Comparison of ENCODE assay signal across 26 cellular contexts in genomic region chr12:90826031-90826430, GRCh38.
"Had no signal": no experiment of that assay in that cellular context is flagged by ENCODE, and none has a peak within 500 bp of the region (broad histone marks: within the 10 kb centered on the region; RNA-seq: fewer than 3 reads in every experiment).

No MANE protein-coding gene starts in this region.

- DNase-seq: activated CD4-positive, alpha-beta memory T cell treated with anti-CD3 and anti-CD28 coated beads, Interleukin-2, amount 10 ng/mL, durations not matched to agents 7 days and 5 days; activated CD4-positive, alpha-beta T cell treated with anti-CD3 and anti-CD28 coated beads, Interleukin-2, amount 10 ng/mL, durations not matched to agents 24 days and 14 days; activated effector memory CD4-positive, alpha-beta T cell treated with Interleukin-2 at 50 U/mL for 16 hours; activated naive CD4-positive, alpha-beta T cell treated with anti-CD3 and anti-CD28 coated beads for 36 hours; activated naive CD8-positive, alpha-beta T cell treated with anti-CD3 and anti-CD28 coated beads, Interleukin-2, amount 10 ng/mL, durations not matched to agents 7 days and 5 days; activated T-cell treated with anti-CD3 and anti-CD28 coated beads, Interleukin-2, amount 50 U/mL, for 72 hours; amniotic stem cell; cerebellar nuclear complex; foreskin melanocyte; hippocampal formation; mesendoderm; mucosa of descending colon; naive thymus-derived CD4-positive, alpha-beta T cell; pancreas; psoas muscle; right lobe of liver; small intestine; stimulated activated CD4-positive, alpha-beta T cell treated with anti-CD3 and anti-CD28 coated beads, Interleukin-15, amount 100 ng/mL, for 24 hours; stomach had no signal

- H3K4me1 Mint-ChIP-seq: activated CD4-positive, alpha-beta memory T cell treated with anti-CD3 and anti-CD28 coated beads, Interleukin-2, amount 10 ng/mL, durations not matched to agents 7 days and 5 days; activated CD4-positive, alpha-beta T cell treated with anti-CD3 and anti-CD28 coated beads, Interleukin-2, amount 10 ng/mL, durations not matched to agents 24 days and 14 days; activated naive CD8-positive, alpha-beta T cell treated with anti-CD3 and anti-CD28 coated beads, Interleukin-2, amount 10 ng/mL, durations not matched to agents 7 days and 5 days; naive thymus-derived CD4-positive, alpha-beta T cell; stimulated activated memory B cell treated with anti-CD40 and anti-IgM and Interleukin-4, amounts not matched to agents 10 μg/mL and 1 μg/mL and 100 μg/mL, for 72 hours had no signal

- H3K27ac Mint-ChIP-seq: activated CD4-positive, alpha-beta memory T cell treated with anti-CD3 and anti-CD28 coated beads, Interleukin-2, amount 10 ng/mL, durations not matched to agents 7 days and 5 days; activated CD4-positive, alpha-beta T cell treated with anti-CD3 and anti-CD28 coated beads, Interleukin-2, amount 10 ng/mL, durations not matched to agents 24 days and 14 days; activated naive CD4-positive, alpha-beta T cell treated with anti-CD3 and anti-CD28 coated beads for 36 hours; activated naive CD8-positive, alpha-beta T cell treated with anti-CD3 and anti-CD28 coated beads, Interleukin-2, amount 10 ng/mL, durations not matched to agents 7 days and 5 days; activated T-cell treated with anti-CD3 and anti-CD28 coated beads, Interleukin-2, amount 50 U/mL, for 72 hours; naive thymus-derived CD4-positive, alpha-beta T cell; stimulated activated memory B cell treated with anti-CD40 and anti-IgM and Interleukin-4, amounts not matched to agents 10 μg/mL and 1 μg/mL and 100 μg/mL, for 72 hours had no signal

- H3K27ac ChIP-seq: coronary artery, neutrophil, pancreas, psoas muscle, right lobe of liver, stomach, suprapubic skin, tibial nerve, VCaP had no signal

- H3K4me3 ChIP-seq: coronary artery, mucosa of descending colon, pancreas, psoas muscle, right lobe of liver, stomach, suprapubic skin, tibial nerve had no signal

- H3K9me3 ChIP-seq: mucosa of descending colon, neutrophil, pancreas, psoas muscle, right lobe of liver, stomach, suprapubic skin, tibial nerve had no signal

- H3K36me3 ChIP-seq: neutrophil, pancreas, right lobe of liver, stomach, suprapubic skin, tibial nerve had no signal

- H3K36me3 Mint-ChIP-seq: activated naive CD8-positive, alpha-beta T cell treated with anti-CD3 and anti-CD28 coated beads, Interleukin-2, amount 10 ng/mL, durations not matched to agents 7 days and 5 days; naive thymus-derived CD4-positive, alpha-beta T cell; stimulated activated memory B cell treated with anti-CD40 and anti-IgM and Interleukin-4, amounts not matched to agents 10 μg/mL and 1 μg/mL and 100 μg/mL, for 72 hours had no signal

- H3K4me1 ChIP-seq: pancreas, psoas muscle, stomach, suprapubic skin, tibial nerve had no signal

- H3K27me3 Mint-ChIP-seq: activated CD4-positive, alpha-beta memory T cell treated with anti-CD3 and anti-CD28 coated beads, Interleukin-2, amount 10 ng/mL, durations not matched to agents 7 days and 5 days; activated CD4-positive, alpha-beta T cell treated with anti-CD3 and anti-CD28 coated beads, Interleukin-2, amount 10 ng/mL, durations not matched to agents 24 days and 14 days; activated naive CD8-positive, alpha-beta T cell treated with anti-CD3 and anti-CD28 coated beads, Interleukin-2, amount 10 ng/mL, durations not matched to agents 7 days and 5 days; naive thymus-derived CD4-positive, alpha-beta T cell; stimulated activated memory B cell treated with anti-CD40 and anti-IgM and Interleukin-4, amounts not matched to agents 10 μg/mL and 1 μg/mL and 100 μg/mL, for 72 hours had no signal

- H3K4me3 Mint-ChIP-seq: activated CD4-positive, alpha-beta memory T cell treated with anti-CD3 and anti-CD28 coated beads, Interleukin-2, amount 10 ng/mL, durations not matched to agents 7 days and 5 days; activated CD4-positive, alpha-beta T cell treated with anti-CD3 and anti-CD28 coated beads, Interleukin-2, amount 10 ng/mL, durations not matched to agents 24 days and 14 days; activated naive CD4-positive, alpha-beta T cell treated with anti-CD3 and anti-CD28 coated beads for 36 hours; activated naive CD8-positive, alpha-beta T cell treated with anti-CD3 and anti-CD28 coated beads, Interleukin-2, amount 10 ng/mL, durations not matched to agents 7 days and 5 days; activated T-cell treated with anti-CD3 and anti-CD28 coated beads, Interleukin-2, amount 50 U/mL, for 72 hours; naive thymus-derived CD4-positive, alpha-beta T cell; stimulated activated memory B cell treated with anti-CD40 and anti-IgM and Interleukin-4, amounts not matched to agents 10 μg/mL and 1 μg/mL and 100 μg/mL, for 72 hours had no signal

- ATAC-seq: activated CD4-positive, CD25-positive, alpha-beta regulatory T cell treated with anti-CD3 and anti-CD28 coated beads, Interleukin-2, amount 50 U/mL, for 24 hours; activated T-cell treated with anti-CD3 and anti-CD28 coated beads, Interleukin-2, amount 50 U/mL, for 72 hours; mucosa of descending colon; naive thymus-derived CD4-positive, alpha-beta T cell; pancreas; psoas muscle; right lobe of liver; stimulated activated memory B cell treated with anti-CD40 and anti-IgM and Interleukin-4, amounts not matched to agents 10 μg/mL and 1 μg/mL and 100 μg/mL, for 72 hours had no signal

- H3K9me3 Mint-ChIP-seq: activated CD4-positive, alpha-beta memory T cell treated with anti-CD3 and anti-CD28 coated beads, Interleukin-2, amount 10 ng/mL, durations not matched to agents 7 days and 5 days; activated CD4-positive, alpha-beta T cell treated with anti-CD3 and anti-CD28 coated beads, Interleukin-2, amount 10 ng/mL, durations not matched to agents 24 days and 14 days; activated naive CD4-positive, alpha-beta T cell treated with anti-CD3 and anti-CD28 coated beads for 36 hours; activated naive CD8-positive, alpha-beta T cell treated with anti-CD3 and anti-CD28 coated beads, Interleukin-2, amount 10 ng/mL, durations not matched to agents 7 days and 5 days; activated T-cell treated with anti-CD3 and anti-CD28 coated beads, Interleukin-2, amount 50 U/mL, for 72 hours; stimulated activated memory B cell treated with anti-CD40 and anti-IgM and Interleukin-4, amounts not matched to agents 10 μg/mL and 1 μg/mL and 100 μg/mL, for 72 hours had no signal

- H3K27me3 ChIP-seq: neutrophil, pancreas, right lobe of liver, stomach, suprapubic skin, tibial nerve had no signal
